Comparison of ENCODE assay signal across 32 cellular contexts in genomic region chr6:9535106-9535505, GRCh38.
"Had no signal": no experiment of that assay in that cellular context is flagged by ENCODE, and none has a peak within 500 bp of the region (broad histone marks: within the 10 kb centered on the region; RNA-seq: fewer than 3 reads in every experiment).

No MANE protein-coding gene starts in this region.

- H3K36me3 ChIP-seq: adrenal gland, cardiac muscle cell had no signal

- H3K9me3 ChIP-seq: adrenal gland had no signal

- H3K4me1 ChIP-seq: adrenal gland had no signal

- FAIRE-seq: bronchial epithelial cell, TTC549 had no signal

- ATAC-seq: activated CD8-positive, alpha-beta T cell treated with anti-CD3 and anti-CD28 coated beads for 36 hours; activated naive CD4-positive, alpha-beta T cell treated with anti-CD3 and anti-CD28 coated beads, Interleukin-2, amount 50 U/mL, for 72 hours; activated T-cell treated with anti-CD3 and anti-CD28 coated beads, Interleukin-2, amount 50 U/mL, for 4 hours; activated T-cell treated with anti-CD3 and anti-CD28 coated beads, Interleukin-2, amount 50 U/mL, for 72 hours; activated T-helper 17 cell treated with anti-CD3 and anti-CD28 coated beads, Interleukin-2, amount 50 U/mL, for 72 hours had no signal

- H3K27ac ChIP-seq: adrenal gland, cardiac muscle cell, VCaP had no signal

- H3K4me3 ChIP-seq: adrenal gland, cardiac muscle cell had no signal

- DNase-seq: activated B cell treated with CpG ODN at 0.5 μM for 24 hours; activated CD4-positive, alpha-beta memory T cell treated with anti-CD3 and anti-CD28 coated beads for 36 hours; activated CD4-positive, alpha-beta T cell treated with anti-CD3 and anti-CD28 coated beads for 4 hours; activated CD4-positive, alpha-beta T cell treated with anti-CD3 and anti-CD28 coated beads, Interleukin-2, amount 10 ng/mL, durations not matched to agents 24 days and 14 days; activated CD4-positive, alpha-beta T cell treated with anti-CD3 and anti-CD28 coated beads, Interleukin-2, amount 50 U/mL, for 1 hour; activated CD4-positive, alpha-beta T cell treated with anti-CD3 and anti-CD28 coated beads, Interleukin-2, amount 50 U/mL, for 4 hours; activated CD4-positive, CD25-positive, alpha-beta regulatory T cell treated with anti-CD3 and anti-CD28 coated beads, Interleukin-2, amount 50 U/mL, for 72 hours; activated CD8-positive, alpha-beta memory T cell treated with anti-CD3 and anti-CD28 coated beads, Interleukin-2, amount 50 U/mL, for 4 hours; activated CD8-positive, alpha-beta T cell treated with anti-CD3 and anti-CD28 coated beads for 36 hours; activated effector memory CD4-positive, alpha-beta T cell treated with anti-CD3 and anti-CD28 coated beads, Interleukin-2, amount 50 U/mL, for 16 hours; activated gamma-delta T cell treated with Interleukin-2 at 50 U/mL for 16 hours; activated naive CD4-positive, alpha-beta T cell; activated naive CD4-positive, alpha-beta T cell treated with anti-CD3 and anti-CD28 coated beads for 36 hours; activated naive CD4-positive, alpha-beta T cell treated with anti-CD3 and anti-CD28 coated beads, Interleukin-2, amount 50 U/mL, for 16 hours; activated naive CD8-positive, alpha-beta T cell treated with anti-CD3 and anti-CD28 coated beads for 36 hours; activated T-cell treated with anti-CD3 and anti-CD28 coated beads for 4 hours; activated T-cell treated with anti-CD3 and anti-CD28 coated beads, Interleukin-2, amount 50 U/mL, for 1 hour; activated T-cell treated with anti-CD3 and anti-CD28 coated beads, Interleukin-2, amount 50 U/mL, for 4 hours; activated T-cell treated with anti-CD3 and anti-CD28 coated beads, Interleukin-2, amount 50 U/mL, for 72 hours; adrenal gland; amniotic stem cell; aorta; caudate nucleus; cerebellar nuclear complex; T-helper 2 cell; T-helper 9 cell had no signal

- H3K27me3 ChIP-seq: adrenal gland, cardiac muscle cell had no signal
